Comparison of ENCODE assay signal across 18 cellular contexts in the genomic region with DNA sequence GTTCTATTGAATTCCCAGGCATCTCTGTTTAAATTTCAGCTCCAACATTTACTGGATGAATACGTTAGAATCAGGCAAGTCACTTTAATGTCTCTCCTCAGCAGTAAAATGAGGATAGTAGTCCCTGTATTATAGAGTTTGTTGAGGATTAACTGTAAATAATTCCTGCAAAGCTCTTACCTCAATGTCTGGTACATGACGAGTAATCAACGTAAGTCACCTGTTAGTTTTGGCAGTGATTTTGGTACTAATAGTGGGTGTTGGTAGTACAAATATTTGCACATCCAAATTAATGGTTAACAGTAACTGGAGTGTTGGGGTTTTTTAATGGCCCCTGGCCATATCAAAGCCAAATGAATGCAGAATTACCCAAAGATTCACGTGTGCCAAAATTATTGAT.
DNase-seq lines count a peak whose midpoint lies in the region; ATAC-seq and TF ChIP-seq lines count a peak whose summit lies in the region.
"Had no signal": no experiment of that assay in that cellular context is flagged by ENCODE, and none has a peak within 500 bp of the region (broad histone marks: within the 10 kb centered on the region; RNA-seq: fewer than 3 reads in every experiment).

No MANE protein-coding gene starts in this region.

- WGBS in esophagus muscularis mucosa, result 81% methylated on average over 4 of the region's 4 CpGs

- peaks cover 0 to 7% (median 0%) of the 10 kb centered on the region in 4 donors for H3K9me3 ChIP-seq in esophagus muscularis mucosa
- H3K9me3 ChIP-seq: Peyer's patch had no signal

- ATAC-seq in GM18873 (IDR thresholded peaks at IDR 0.05; ENCODE audit: low FRiP score, unreplicated experiment), result no peak
- ATAC-seq: Right ventricle myocardium inferior, SK-N-SH treated with all-trans-retinoic acid at 6 μM for 48 hours had no signal

- no peak for TF ChIP-seq CTCF in esophagus muscularis mucosa (IDR thresholded peaks at IDR 0.05)

- DNase-seq in NCI-H1092 treated with DMSO at 0.1 percent for 48 hours (lab: John Stamatoyannopoulos, UW) (peak; percentile 22), NCI-H1092 (lab: John Stamatoyannopoulos, UW) (no peak), NCI-H1105 treated with DMSO at 0.1 percent for 48 hours (lab: John Stamatoyannopoulos, UW) (peak; percentile 40), esophagus muscularis mucosa (ENCODE audit: extremely low spot score) (peak; percentile 4), renal cortical epithelial cell (ENCODE audit: low read depth) (peak; percentile 57), caudate nucleus (lab: John Stamatoyannopoulos, UW) (no peak), NCI-H1417 (lab: John Stamatoyannopoulos, UW) (no peak)
- DNase-seq: HCEC 1CT, MV-4-11, NCI-H1694, NCI-H2171 treated with DMSO at 0.1 percent for 48 hours, NCI-H446 treated with DMSO at 0.1 percent for 48 hours, Peyer's patch, T-helper 1 cell had no signal

- no peak for TF ChIP-seq EP300 in esophagus muscularis mucosa (IDR thresholded peaks at IDR 0.05)

- H3K27ac ChIP-seq in esophagus muscularis mucosa (replicated peaks in 1 of 4) (no peak overlapping the region), caudate nucleus (ENCODE audit: low read depth, low read length) (no peak overlapping the region)
- H3K27ac ChIP-seq: BLaER1 treated with 17β-estradiol and CSF1 and Interleukin-3, amounts not matched to agents 10 nM and 100 nM; Peyer's patch had no signal

- no peaks in the 10 kb centered on the region for H3K36me3 ChIP-seq in esophagus muscularis mucosa
- H3K36me3 ChIP-seq: BLaER1 treated with 17β-estradiol and CSF1 and Interleukin-3, amounts not matched to agents 10 nM and 100 nM; Peyer's patch had no signal

- no peak overlapping the region for H3K4me3 ChIP-seq in esophagus muscularis mucosa
- H3K4me3 ChIP-seq: BLaER1 treated with 17β-estradiol and CSF1 and Interleukin-3, amounts not matched to agents 10 nM and 100 nM; Peyer's patch had no signal

- TF ChIP-seq POLR2A in esophagus muscularis mucosa (IDR thresholded peaks at IDR 0.05; ENCODE audit: low read depth), result no peak

- H3K4me1 ChIP-seq in esophagus muscularis mucosa, result peaks cover 0 to 5% (median 0%) of the 10 kb centered on the region in 4 donors
- H3K4me1 ChIP-seq: Peyer's patch had no signal

- intact Hi-C loops in esophagus muscularis mucosa (cut with DNase I), result no loop called here

- no peaks in the 10 kb centered on the region for H3K27me3 ChIP-seq in esophagus muscularis mucosa
- H3K27me3 ChIP-seq: BLaER1 treated with 17β-estradiol and CSF1 and Interleukin-3, amounts not matched to agents 10 nM and 100 nM; Peyer's patch had no signal

Comparison
In these comparisons a context has a peak if more than half of its experiments do, and no peak if none do; other contexts are left out.
1. DNase-seq: peak in NCI-H1092 treated with DMSO at 0.1 percent for 48 hours (single experiment), NCI-H1105 treated with DMSO at 0.1 percent for 48 hours (single experiment), esophagus muscularis mucosa (single experiment) and renal cortical epithelial cell (single experiment); none in NCI-H1092 (single experiment), caudate nucleus (0 of 61) and NCI-H1417 (0 of 3).